9 cellular contexts compared by ENCODE assay signal in genomic region chr11:71999360-71999759, GRCh38. TPM values are rescaled to one million over a fixed set of nuclear protein-coding genes. Genes with fewer than 3 reads are reported as not detected.
DNase-seq lines count a peak whose midpoint lies in the region; ATAC-seq and TF ChIP-seq lines count a peak whose summit lies in the region.
"Had no signal": no experiment of that assay in that cellular context is flagged by ENCODE, and none has a peak within 500 bp of the region (broad histone marks: within the 10 kb centered on the region; RNA-seq: fewer than 3 reads in every experiment).

No MANE protein-coding gene starts in this region.

- H3K36me3 ChIP-seq in lower lobe of right lung, result peaks cover 43% of the 10 kb centered on the region
- no peaks in the 10 kb centered on the region for H3K36me3 ChIP-seq in testis (ENCODE audit: low read depth, missing control alignments)

- no peak for TF ChIP-seq POLR2A in testis (IDR thresholded peaks at IDR 0.05)

- H3K27me3 ChIP-seq in lower lobe of right lung (ENCODE audit: low read depth) (no peaks in the 10 kb centered on the region), testis (no peaks in the 10 kb centered on the region)

- peaks cover 20% of the 10 kb centered on the region for H3K4me1 Mint-ChIP-seq in activated CD4-positive, alpha-beta T cell treated with anti-CD3 and anti-CD28 coated beads for 36 hours

- no peak for ATAC-seq in activated CD4-positive, alpha-beta T cell treated with anti-CD3 and anti-CD28 coated beads for 36 hours
- ATAC-seq in lower lobe of right lung (peak; percentile 38 to 64), GM19452 (IDR thresholded peaks at IDR 0.05; ENCODE audit: unreplicated experiment) (no peak), HG03460 (IDR thresholded peaks at IDR 0.05; ENCODE audit: unreplicated experiment) (no peak)

- intact Hi-C loops in activated CD4-positive, alpha-beta T cell treated with anti-CD3 and anti-CD28 coated beads for 36 hours (cut with DNase I, micrococcal nuclease), result no loop called here
- intact Hi-C loops in lower lobe of right lung (cut with DNase I), result no loop called here
- intact Hi-C loops in testis (cut with DNase I; ENCODE audit: low total_unique reads), result no loop called here

- peak overlapping the region; percentile 49 for H3K4me3 ChIP-seq in lower lobe of right lung
- H3K4me3 ChIP-seq in testis, result no peak overlapping the region

- 32 to 40% methylated on average over 2 of the region's 2 CpGs for WGBS in testis, 2 donors

- H3K9me3 ChIP-seq in lower lobe of right lung (no peaks in the 10 kb centered on the region), testis (no peaks in the 10 kb centered on the region)

- POLR2A ChIA-PET in activated CD4-positive, alpha-beta T cell treated with anti-CD3 and anti-CD28 coated beads for 36 hours (lab: Charles Lee), result interaction anchor here (0.6 kb wide), 1 partner anchor 34 kb away, joined by 3 read pairs; no protein-coding TSS in a partner anchor

- H3K27ac ChIP-seq in lower lobe of right lung (peak overlapping the region; percentile 73), testis (peak overlapping the region; percentile 14 to 33)

- H3K4me1 ChIP-seq in lower lobe of right lung (peaks cover 43% of the 10 kb centered on the region), testis (peaks cover 15% of the 10 kb centered on the region)

- H3K27me3 Mint-ChIP-seq in activated CD4-positive, alpha-beta T cell treated with anti-CD3 and anti-CD28 coated beads for 36 hours, result no peaks in the 10 kb centered on the region

- H3K9me3 Mint-ChIP-seq in activated CD4-positive, alpha-beta T cell treated with anti-CD3 and anti-CD28 coated beads for 36 hours (ENCODE audit: low read depth), result no peaks in the 10 kb centered on the region

- H3K36me3 Mint-ChIP-seq in activated CD4-positive, alpha-beta T cell treated with anti-CD3 and anti-CD28 coated beads for 36 hours (ENCODE audit: low read depth), result peaks cover 24% of the 10 kb centered on the region

- TF ChIP-seq CTCF in lower lobe of right lung (IDR thresholded peaks at IDR 0.05) (no peak), testis (IDR thresholded peaks at IDR 0.05) (no peak)

- peak overlapping the region; percentile 43 for H3K4me3 Mint-ChIP-seq in activated CD4-positive, alpha-beta T cell treated with anti-CD3 and anti-CD28 coated beads for 36 hours

- H3K27ac Mint-ChIP-seq in activated CD4-positive, alpha-beta T cell treated with anti-CD3 and anti-CD28 coated beads for 36 hours, result peak overlapping the region; percentile 90

- CTCF ChIA-PET in activated CD4-positive, alpha-beta T cell treated with anti-CD3 and anti-CD28 coated beads for 36 hours (lab: Charles Lee), result interaction anchor here (1.1 to 2.0 kb wide), 6 partner anchors 9 to 471 kb away, joined by 3 to 7 read pairs (median 4); no protein-coding TSS in a partner anchor

- DNase-seq in activated CD4-positive, alpha-beta T cell treated with anti-CD3 and anti-CD28 coated beads for 36 hours, result no peak
- DNase-seq in activated CD4-positive, alpha-beta T cell treated with anti-CD3 and anti-CD28 coated beads, Interleukin-2, amount 50 U/mL, for 1 hour, result no peak
- DNase-seq in astrocyte of the hippocampus (ENCODE audit: low read depth, low spot score) (peak; percentile 48), lower lobe of right lung (no peak), testis (peak; percentile 57), iPS-NIHi11 (ENCODE audit: low spot score) (no peak)
- DNase-seq: NCI-H1436 treated with DMSO at 0.1 percent for 48 hours had no signal

RNA-seq across cellular contexts. Expression of gene IL18BP, which starts 0.7 kb away (rescaled TPM):
- total RNA-seq in activated CD4-positive, alpha-beta T cell treated with anti-CD3 and anti-CD28 coated beads for 36 hours, result 10 to 100 TPM in 1 of 2 experiments, 1 to 10 TPM in 1; 8.4 to 10.2 TPM
- total RNA-seq in lower lobe of right lung, result 18.0 TPM
- total RNA-seq in testis, result 10 to 100 TPM; 13.5 to 16.8 TPM
- polyA plus RNA-seq in testis (ENCODE audit: insufficient read depth, low read depth, low replicate concordance), result 11.7 TPM

Comparison
In these comparisons a context has a peak if more than half of its experiments do, and no peak if none do; other contexts are left out.
1. ATAC-seq: peak in lower lobe of right lung (2 of 2); none in activated CD4-positive, alpha-beta T cell treated with anti-CD3 and anti-CD28 coated beads for 36 hours (single experiment), GM19452 (single experiment) and HG03460 (single experiment).
2. DNase-seq: peak in astrocyte of the hippocampus (single experiment) and testis (single experiment); none in activated CD4-positive, alpha-beta T cell treated with anti-CD3 and anti-CD28 coated beads for 36 hours (single experiment), activated CD4-positive, alpha-beta T cell treated with anti-CD3 and anti-CD28 coated beads, Interleukin-2, amount 50 U/mL, for 1 hour (single experiment), lower lobe of right lung (single experiment) and iPS-NIHi11 (single experiment).